Comparison of ENCODE assay signal across 7 cellular contexts in genomic region chr1:16795119-16795518, GRCh38. TPM values are rescaled to one million over a fixed set of nuclear protein-coding genes. Genes with fewer than 3 reads are reported as not detected.
"Had no signal": no experiment of that assay in that cellular context is flagged by ENCODE, and none has a peak within 500 bp of the region (broad histone marks: within the 10 kb centered on the region; RNA-seq: fewer than 3 reads in every experiment).

No MANE protein-coding gene starts in this region.

RNA-seq across cellular contexts. Expression of gene RNU1-4, which starts 54.8 kb away (rescaled TPM):
- total RNA-seq: osteoblast had no signal
- polyA plus RNA-seq: neural cell, ovary, psoas muscle, spleen, thymus, urinary bladder had no signal
